12 cellular contexts compared by ENCODE assay signal in genomic region chr17:59791603-59792457, GRCh38.
DNase-seq lines count a peak whose midpoint lies in the region; TF ChIP-seq lines count a peak whose summit lies in the region.
"Had no signal": no experiment of that assay in that cellular context is flagged by ENCODE, and none has a peak within 500 bp of the region (broad histone marks: within the 10 kb centered on the region; RNA-seq: fewer than 3 reads in every experiment).

No MANE protein-coding gene starts in this region.

- H3K4me1 Mint-ChIP-seq in osteocyte (ENCODE audit: unreplicated experiment): peaks cover 48% of the 10 kb centered on the region
- H3K4me1 Mint-ChIP-seq in immature natural killer cell: peaks cover 7% of the 10 kb centered on the region in 2 donors

- DNase-seq in HL-60 (ENCODE audit: low read depth in 1 of 2, low spot score in 1 of 2) (no peak), dermis blood vessel endothelial cell (peak; percentile 72), osteocyte (ENCODE audit: extremely low spot score, unreplicated experiment) (no peak), suprapubic skin (ENCODE audit: low spot score in 2 of 2) (no peak), NCI-H2107 (lab: John Stamatoyannopoulos, UW) (no peak), OCI-M1 (lab: John Stamatoyannopoulos, UW) (no peak), immature natural killer cell (no peak)
- DNase-seq: NCI-H510A treated with DMSO at 0.1 percent for 48 hours; stimulated activated CD4-positive, alpha-beta T cell treated with anti-CD3 and anti-CD28 coated beads, Interleukin-4, amount 100 ng/mL, for 1 hour; thyroid gland had no signal

- TF ChIP-seq CTCF in HL-60 (IDR thresholded peaks at IDR 0.05; ENCODE audit: insufficient read depth, low read length) (no peak), osteocyte (IDR thresholded peaks at IDR 0.05) (no peak), suprapubic skin (IDR thresholded peaks at IDR 0.05) (no peak)

- peak overlapping the region; percentile 91 for H3K27ac Mint-ChIP-seq in osteocyte (ENCODE audit: unreplicated experiment)
- peak overlapping the region in 1 of 6 donors; percentile 69 for H3K27ac Mint-ChIP-seq in immature natural killer cell
- H3K27ac Mint-ChIP-seq: neural progenitor cell had no signal

- no peaks in the 10 kb centered on the region for H3K27me3 ChIP-seq in BLaER1 treated with 17β-estradiol and CSF1 and Interleukin-3, amounts not matched to agents 10 nM and 100 nM
- H3K27me3 ChIP-seq in HL-60 (ENCODE audit: insufficient read depth, poor library complexity, severe bottlenecking) (no peaks in the 10 kb centered on the region), suprapubic skin (no peaks in the 10 kb centered on the region)
- H3K27me3 ChIP-seq: neural progenitor cell, thyroid gland had no signal

- H3K4me2 ChIP-seq in BLaER1 treated with 17β-estradiol and CSF1 and Interleukin-3, amounts not matched to agents 10 nM and 100 nM: peak overlapping the region in 6 of 11 experiments; percentile 35 to 89 (median 70); a peak in 10 of 22 replicates
- H3K4me2 ChIP-seq: neural progenitor cell had no signal

- H3K27me3 Mint-ChIP-seq in osteocyte (ENCODE audit: unreplicated experiment) (no peaks in the 10 kb centered on the region), immature natural killer cell (ENCODE audit: low read depth in 3 of 3) (no peaks in the 10 kb centered on the region)

- peak overlapping the region in 5 of 11 experiments; percentile 17 to 93 (median 91); a peak in 9 of 22 replicates for H3K9ac ChIP-seq in BLaER1 treated with 17β-estradiol and CSF1 and Interleukin-3, amounts not matched to agents 10 nM and 100 nM
- H3K9ac ChIP-seq: neural progenitor cell had no signal

- H3K27ac ChIP-seq in BLaER1 treated with 17β-estradiol and CSF1 and Interleukin-3, amounts not matched to agents 10 nM and 100 nM: peak overlapping the region in 10 of 11 experiments; percentile 18 to 99 (median 96); a peak in 18 of 22 replicates
- H3K27ac ChIP-seq in HL-60 (replicated peaks) (peak overlapping the region; percentile 51), suprapubic skin (no peak overlapping the region)
- H3K27ac ChIP-seq: neural progenitor cell, thyroid gland had no signal

- no peaks in the 10 kb centered on the region for H3K9me3 ChIP-seq in BLaER1 treated with 17β-estradiol and CSF1 and Interleukin-3, amounts not matched to agents 10 nM and 100 nM (replicated peaks in 1 of 11)
- no peaks in the 10 kb centered on the region for H3K9me3 ChIP-seq in suprapubic skin
- H3K9me3 ChIP-seq: thyroid gland had no signal

- TF ChIP-seq POLR2A in suprapubic skin (IDR thresholded peaks at IDR 0.05): no peak

- no peaks in the 10 kb centered on the region for H4K20me1 ChIP-seq in BLaER1 treated with 17β-estradiol and CSF1 and Interleukin-3, amounts not matched to agents 10 nM and 100 nM

- H3K4me3 Mint-ChIP-seq in osteocyte (ENCODE audit: unreplicated experiment): peak overlapping the region; percentile 12
- H3K4me3 Mint-ChIP-seq in immature natural killer cell: no peak overlapping the region
- H3K4me3 Mint-ChIP-seq: neural progenitor cell had no signal

- no peak for TF ChIP-seq EP300 in suprapubic skin (IDR thresholded peaks at IDR 0.05)

- H3K4me3 ChIP-seq in BLaER1 treated with 17β-estradiol and CSF1 and Interleukin-3, amounts not matched to agents 10 nM and 100 nM: no peak overlapping the region
- H3K4me3 ChIP-seq in HL-60 (replicated peaks; ENCODE audit: insufficient read depth, low read length) (no peak overlapping the region), suprapubic skin (no peak overlapping the region)
- H3K4me3 ChIP-seq: neural progenitor cell, thyroid gland had no signal

- H3K36me3 ChIP-seq in BLaER1 treated with 17β-estradiol and CSF1 and Interleukin-3, amounts not matched to agents 10 nM and 100 nM: peaks cover 0 to 48% (median 36%) of the 10 kb centered on the region in 11 experiments; a peak in 19 of 22 replicates
- H3K36me3 ChIP-seq in suprapubic skin: peaks cover 3% of the 10 kb centered on the region
- H3K36me3 ChIP-seq: neural progenitor cell, thyroid gland had no signal

- H3K36me3 Mint-ChIP-seq in osteocyte (ENCODE audit: unreplicated experiment) (peaks cover 13% of the 10 kb centered on the region), immature natural killer cell (peaks cover 6 to 17% (median 15%) of the 10 kb centered on the region in 3 donors)

- H3K9me3 Mint-ChIP-seq in osteocyte (ENCODE audit: unreplicated experiment) (peaks cover 4% of the 10 kb centered on the region), immature natural killer cell (no peaks in the 10 kb centered on the region)
- H3K9me3 Mint-ChIP-seq: neural progenitor cell had no signal

- 93% methylated on average over 7 of the region's 7 CpGs for WGBS in suprapubic skin

- peaks cover 23 to 100% (median 73%) of the 10 kb centered on the region in 10 experiments for H3K4me1 ChIP-seq in BLaER1 treated with 17β-estradiol and CSF1 and Interleukin-3, amounts not matched to agents 10 nM and 100 nM
- H3K4me1 ChIP-seq in suprapubic skin: peaks cover 16% of the 10 kb centered on the region
- H3K4me1 ChIP-seq: neural progenitor cell had no signal
